ENCODE assay signal across 20 cellular contexts in the genomic region with DNA sequence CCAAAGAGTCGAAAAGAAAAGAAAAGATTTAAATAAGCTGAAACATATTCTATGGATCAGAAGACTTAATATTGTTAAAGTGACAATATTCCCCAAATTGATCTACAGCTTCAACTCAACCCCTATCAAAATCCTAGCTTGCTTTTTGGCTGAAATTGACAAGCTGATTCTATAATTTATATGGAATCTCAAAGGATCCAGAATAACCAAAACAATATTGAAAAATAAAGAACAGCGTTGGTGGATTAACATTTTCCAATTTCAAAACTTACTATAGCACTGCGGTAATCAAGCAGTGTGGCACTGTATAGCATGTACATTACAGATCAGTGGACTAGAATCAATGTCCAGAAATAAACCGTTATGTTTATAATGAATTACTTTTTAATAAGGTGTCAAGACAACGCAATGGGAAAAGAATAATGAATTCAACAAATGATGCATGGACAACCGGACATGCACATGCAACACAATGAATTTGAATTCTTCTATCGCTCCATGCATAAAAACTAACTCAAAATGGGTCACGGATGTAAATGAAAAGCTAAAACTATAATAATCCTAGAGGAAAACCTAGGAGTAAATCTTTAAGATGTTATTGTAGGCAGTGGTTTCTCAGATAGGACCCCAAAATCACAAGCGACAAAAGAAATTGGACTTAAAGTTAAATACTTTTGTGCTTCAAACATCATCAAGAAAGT. TPM values are rescaled to one million over a fixed set of nuclear protein-coding genes. Genes with fewer than 3 reads are reported as not detected.
DNase-seq lines count a peak whose midpoint lies in the region; ATAC-seq, FAIRE-seq and TF ChIP-seq lines count a peak whose summit lies in the region.
"Had no signal": no experiment of that assay in that cellular context is flagged by ENCODE, and none has a peak within 500 bp of the region (broad histone marks: within the 10 kb centered on the region; RNA-seq: fewer than 3 reads in every experiment).

No MANE protein-coding gene starts in this region.

- CTCF ChIA-PET in CD4-positive, alpha-beta T cell (lab: Charles Lee), result no interaction called here
- CTCF ChIA-PET in activated CD8-positive, alpha-beta T cell treated with anti-CD3 and anti-CD28 coated beads, Interleukin-2, amount 10 ng/mL, durations not matched to agents 7 days and 5 days (lab: Charles Lee), result no interaction called here

- DNase-seq in CD4-positive, alpha-beta T cell, result no peak
- DNase-seq in GM18507 (ENCODE audit: extremely low spot score, insufficient read length, low read depth) (no peak), mucosa of descending colon (no peak), uterus (no peak)
- no peak for DNase-seq in activated CD8-positive, alpha-beta T cell treated with anti-CD3 and anti-CD28 coated beads, Interleukin-2, amount 10 ng/mL, durations not matched to agents 7 days and 5 days
- DNase-seq in naive thymus-derived CD8-positive, alpha-beta T cell, result no peak
- DNase-seq: AML-193, amygdala, Kasumi-1, mammary epithelial cell, NCI-H446, occipital lobe, OCI-M1 had no signal

- POLR2A ChIA-PET in CD4-positive, alpha-beta T cell (lab: Charles Lee), result no interaction called here
- POLR2A ChIA-PET in activated CD8-positive, alpha-beta T cell treated with anti-CD3 and anti-CD28 coated beads, Interleukin-2, amount 10 ng/mL, durations not matched to agents 7 days and 5 days (lab: Charles Lee), result no interaction called here
- POLR2A ChIA-PET in naive thymus-derived CD8-positive, alpha-beta T cell (lab: Charles Lee), result no interaction called here

- peaks cover 21% of the 10 kb centered on the region for H3K27me3 ChIP-seq in CD4-positive, alpha-beta T cell (ENCODE audit: control insufficient read depth, insufficient read depth, low read length)
- H3K27me3 ChIP-seq in uterus, result no peaks in the 10 kb centered on the region
- H3K27me3 ChIP-seq: vagina had no signal

- TF ChIP-seq CTCF in CD4-positive, alpha-beta T cell (IDR thresholded peaks at IDR 0.05), result no peak
- TF ChIP-seq CTCF in mucosa of descending colon (IDR thresholded peaks at IDR 0.05), result no peak
- TF ChIP-seq CTCF in uterus (IDR thresholded peaks at IDR 0.05), result no peak

- no peak overlapping the region for H3K27ac Mint-ChIP-seq in CD4-positive, alpha-beta T cell
- H3K27ac Mint-ChIP-seq in activated CD8-positive, alpha-beta T cell treated with anti-CD3 and anti-CD28 coated beads, Interleukin-2, amount 10 ng/mL, durations not matched to agents 7 days and 5 days, result no peak overlapping the region
- H3K27ac Mint-ChIP-seq in naive thymus-derived CD8-positive, alpha-beta T cell, result peak overlapping the region in 1 of 10 donors; percentile 50

- intact Hi-C loops in CD4-positive, alpha-beta T cell (cut with DNase I, micrococcal nuclease), result no loop called here
- intact Hi-C loops in mucosa of descending colon (cut with DNase I, micrococcal nuclease) (no loop called here), uterus (cut with DNase I; ENCODE audit: low total_unique reads) (no loop called here)

- no peaks in the 10 kb centered on the region for H3K9me3 ChIP-seq in CD4-positive, alpha-beta T cell (ENCODE audit: control insufficient read depth, low read length)
- H3K9me3 ChIP-seq in mucosa of descending colon, result no peaks in the 10 kb centered on the region
- no peaks in the 10 kb centered on the region for H3K9me3 ChIP-seq in uterus
- H3K9me3 ChIP-seq: SK-N-SH, vagina had no signal

- peaks cover 74% of the 10 kb centered on the region for H3K27me3 Mint-ChIP-seq in CD4-positive, alpha-beta T cell
- peaks cover 63% of the 10 kb centered on the region for H3K27me3 Mint-ChIP-seq in activated CD8-positive, alpha-beta T cell treated with anti-CD3 and anti-CD28 coated beads, Interleukin-2, amount 10 ng/mL, durations not matched to agents 7 days and 5 days (ENCODE audit: low read depth)
- peaks cover 8 to 54% (median 30%) of the 10 kb centered on the region in 5 donors for H3K27me3 Mint-ChIP-seq in naive thymus-derived CD8-positive, alpha-beta T cell

- TF ChIP-seq POLR2A in uterus (IDR thresholded peaks at IDR 0.05), result no peak

- peaks cover 18% of the 10 kb centered on the region for H3K4me1 ChIP-seq in mucosa of descending colon (ENCODE audit: low read depth)
- peaks cover 0 to 6% of the 10 kb centered on the region in 2 donors for H3K4me1 ChIP-seq in uterus

- no peaks in the 10 kb centered on the region for H3K36me3 Mint-ChIP-seq in CD4-positive, alpha-beta T cell (ENCODE audit: low read depth)
- H3K36me3 Mint-ChIP-seq in activated CD8-positive, alpha-beta T cell treated with anti-CD3 and anti-CD28 coated beads, Interleukin-2, amount 10 ng/mL, durations not matched to agents 7 days and 5 days (ENCODE audit: low read depth), result no peaks in the 10 kb centered on the region
- H3K36me3 Mint-ChIP-seq in naive thymus-derived CD8-positive, alpha-beta T cell, result no peaks in the 10 kb centered on the region

- peak overlapping the region; percentile 85 for H3K4me3 Mint-ChIP-seq in CD4-positive, alpha-beta T cell
- peak overlapping the region; percentile 81 for H3K4me3 Mint-ChIP-seq in activated CD8-positive, alpha-beta T cell treated with anti-CD3 and anti-CD28 coated beads, Interleukin-2, amount 10 ng/mL, durations not matched to agents 7 days and 5 days
- peak overlapping the region in 7 of 10 donors; percentile 76 to 95 (median 89) for H3K4me3 Mint-ChIP-seq in naive thymus-derived CD8-positive, alpha-beta T cell

- peak; percentile 5 for FAIRE-seq in GM18507 (lab: Jason Lieb, UNC)
- FAIRE-seq: endothelial cell of umbilical vein had no signal

- H3K4me3 ChIP-seq in mucosa of descending colon, result no peak overlapping the region
- H3K4me3 ChIP-seq in uterus, result no peak overlapping the region

- no peak for ATAC-seq in CD4-positive, alpha-beta T cell (ENCODE audit: poor library complexity)
- ATAC-seq in activated CD8-positive, alpha-beta T cell treated with anti-CD3 and anti-CD28 coated beads, Interleukin-2, amount 10 ng/mL, durations not matched to agents 7 days and 5 days, result no peak
- no peak for ATAC-seq in naive thymus-derived CD8-positive, alpha-beta T cell
- ATAC-seq in GM18858 (IDR thresholded peaks at IDR 0.05; ENCODE audit: unreplicated experiment) (no peak), mucosa of descending colon (no peak), GM18520 (IDR thresholded peaks at IDR 0.05; ENCODE audit: unreplicated experiment) (no peak)

- H3K4me1 Mint-ChIP-seq in CD4-positive, alpha-beta T cell (ENCODE audit: low read depth), result peaks cover 21% of the 10 kb centered on the region
- H3K4me1 Mint-ChIP-seq in activated CD8-positive, alpha-beta T cell treated with anti-CD3 and anti-CD28 coated beads, Interleukin-2, amount 10 ng/mL, durations not matched to agents 7 days and 5 days (ENCODE audit: low read depth), result peaks cover 27% of the 10 kb centered on the region
- H3K4me1 Mint-ChIP-seq in naive thymus-derived CD8-positive, alpha-beta T cell, result peaks cover 9 to 67% (median 22%) of the 10 kb centered on the region in 4 donors

- H3K27ac ChIP-seq in CD4-positive, alpha-beta T cell (ENCODE audit: low read depth, low read length), result no peak overlapping the region
- H3K27ac ChIP-seq in uterus, result no peak overlapping the region

- H3K36me3 ChIP-seq in mucosa of descending colon (ENCODE audit: low read depth) (no peaks in the 10 kb centered on the region), uterus (no peaks in the 10 kb centered on the region)
- H3K36me3 ChIP-seq: vagina had no signal

- H3K9me3 Mint-ChIP-seq in CD4-positive, alpha-beta T cell, result no peaks in the 10 kb centered on the region
- H3K9me3 Mint-ChIP-seq in activated CD8-positive, alpha-beta T cell treated with anti-CD3 and anti-CD28 coated beads, Interleukin-2, amount 10 ng/mL, durations not matched to agents 7 days and 5 days (ENCODE audit: insufficient read depth), result no peaks in the 10 kb centered on the region
- peaks cover 0 to 1% (median 0%) of the 10 kb centered on the region in 9 donors for H3K9me3 Mint-ChIP-seq in naive thymus-derived CD8-positive, alpha-beta T cell

RNA-seq across cellular contexts. Expression of gene ALOX5, which starts 1.6 kb away (rescaled TPM):
- total RNA-seq in CD4-positive, alpha-beta T cell, result 1 to 10 TPM; 2.7 to 4.2 TPM
- total RNA-seq in activated CD8-positive, alpha-beta T cell treated with anti-CD3 and anti-CD28 coated beads, Interleukin-2, amount 10 ng/mL, durations not matched to agents 7 days and 5 days, result 1 to 10 TPM; 9.7 to 9.9 TPM
- total RNA-seq in naive thymus-derived CD8-positive, alpha-beta T cell, result 10 to 100 TPM; 11.2 to 12.7 TPM
- 1 to 10 TPM in 1 of 3 donors, under 1 TPM in 2; 0.29 to 1.8 (median 0.31) TPM for polyA plus RNA-seq in naive thymus-derived CD8-positive, alpha-beta T cell
- 10 to 100 TPM in 2 of 3 donors, 1 to 10 TPM in 1; 8.2 to 14.9 (median 14.3) TPM for total RNA-seq in mucosa of descending colon
- total RNA-seq in uterus, result 10 to 100 TPM in 3 of 4 donors, 1 to 10 TPM in 1; 3.5 to 32.5 (median 10.6) TPM
- total RNA-seq: chondrocyte, endothelial cell of umbilical vein had no signal
- polyA plus RNA-seq: mammary epithelial cell, SK-N-SH had no signal

RNA-seq across cellular contexts. Expression of gene OR13A1, which starts 57.0 kb away (rescaled TPM):
- not detected for total RNA-seq in CD4-positive, alpha-beta T cell
- total RNA-seq in activated CD8-positive, alpha-beta T cell treated with anti-CD3 and anti-CD28 coated beads, Interleukin-2, amount 10 ng/mL, durations not matched to agents 7 days and 5 days, result not detected
- under 1 TPM in 1 of 2 experiments, not detected in 1; 0.29 TPM for total RNA-seq in naive thymus-derived CD8-positive, alpha-beta T cell
- under 1 TPM in 1 of 3 donors, not detected in 2; 0.15 TPM for polyA plus RNA-seq in naive thymus-derived CD8-positive, alpha-beta T cell
- total RNA-seq in mucosa of descending colon (not detected), uterus (1 to 10 TPM in 1 of 4 donors, not detected in 3; 1.2 TPM)
- total RNA-seq: chondrocyte, endothelial cell of umbilical vein, mammary epithelial cell, occipital lobe, skeletal muscle tissue, vagina had no signal
- polyA plus RNA-seq: endothelial cell of umbilical vein, mammary epithelial cell, SK-N-SH had no signal
